ENCODE assay signal across 1 cellular context in the genomic region with DNA sequence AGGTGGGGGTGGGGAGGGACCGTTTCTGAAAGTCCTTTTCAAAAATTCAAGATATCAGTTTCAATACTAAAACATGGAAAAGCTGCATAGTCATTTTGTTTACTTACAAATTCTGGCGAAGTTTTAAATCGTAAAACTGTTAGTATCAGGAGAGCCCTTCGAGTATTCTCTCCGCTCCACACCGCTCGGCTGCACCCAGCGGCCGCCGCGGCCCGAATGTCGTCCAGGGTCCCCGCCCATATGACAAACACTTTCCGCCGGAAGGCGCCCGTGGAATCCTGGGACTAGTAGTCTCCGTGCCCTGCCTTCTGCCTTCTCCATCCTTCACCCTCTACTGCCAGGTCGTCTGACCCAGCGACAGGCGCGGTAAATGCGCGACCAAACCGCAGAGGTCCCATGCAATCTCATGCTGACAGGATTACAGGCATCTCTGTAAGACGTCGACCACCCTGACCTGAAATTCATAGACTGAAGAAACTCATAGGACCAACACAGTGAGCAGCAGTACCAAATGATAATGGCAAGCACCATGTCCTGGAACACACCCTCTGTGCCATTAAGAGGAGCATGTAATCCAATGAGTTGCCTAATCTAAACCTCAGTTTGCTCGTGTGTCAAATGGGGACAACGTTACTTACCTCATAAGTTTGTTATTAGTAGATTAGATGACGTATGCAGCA.
TF ChIP-seq lines count a peak whose summit lies in the region.

TOR1AIP2 (minus strand) TSS at position 218 of the 680 bp plus-strand sequence. CDS start 25,138 bp downstream, outside the sequence.

TF ChIP-seq in K562, 482 proteins besides CTCF, POLR2A, EP300 and RAD21 (continued from another document and continues in another):
- TF ChIP-seq THAP7 (CRISPR knock-in tag; IDR thresholded peaks at IDR 0.05) (no peak), USF1 (CRISPR knock-in tag; IDR thresholded peaks at IDR 0.05) (peak; percentile 73), MYBL2 (IDR thresholded peaks at IDR 0.05; ENCODE audit: low read depth) (peak; percentile 64; the same call in 1 of the 2 replicates), MYBL2 (CRISPR knock-in tag; IDR thresholded peaks at IDR 0.05; ENCODE audit: borderline replicate concordance) (no peak), ETV5 (CRISPR knock-in tag; IDR thresholded peaks at IDR 0.05; ENCODE audit: low read depth) (peak; percentile 59; the same call in 1 of the 2 replicates), MECOM (CRISPR knock-in tag; IDR thresholded peaks at IDR 0.05) (no peak), KDM1A (IDR thresholded peaks at IDR 0.05) (peak; percentile 85 to 92), ZNF134 (CRISPR knock-in tag; conservative IDR thresholded peaks at IDR 0.05) (0 out of 2 replicates have a peak, but pooled peaks have one; percentile 38), MXI1 (IDR thresholded peaks at IDR 0.05; ENCODE audit: low read depth, low read length) (peak; percentile 73), FOXM1 (IDR thresholded peaks at IDR 0.05; ENCODE audit: low read depth) (peak; percentile 87), FOXM1 (CRISPR knock-in tag; IDR thresholded peaks at IDR 0.05; ENCODE audit: low read depth) (peak; percentile 33), THAP12 (CRISPR knock-in tag; IDR thresholded peaks at IDR 0.05) (peak; percentile 68; the same call in 1 of the 2 replicates), CREB1 (IDR thresholded peaks at IDR 0.05) (peak; percentile 91), CREB1 (CRISPR knock-in tag; IDR thresholded peaks at IDR 0.05) (peak; percentile 92), NR1H2 (CRISPR knock-in tag; IDR thresholded peaks at IDR 0.05) (no peak), ELF4 (CRISPR knock-in tag; IDR thresholded peaks at IDR 0.05) (no peak), ZNF707 (CRISPR knock-in tag; conservative IDR thresholded peaks at IDR 0.05) (0 out of 2 replicates have a peak, but pooled peaks have one; percentile 13), ZNF696 (CRISPR knock-in tag; conservative IDR thresholded peaks at IDR 0.05) (no peak), NFXL1 (CRISPR knock-in tag; IDR thresholded peaks at IDR 0.05) (no peak), PTBP1 (IDR thresholded peaks at IDR 0.05; ENCODE audit: low read depth, low read length) (no peak), TFAM (CRISPR knock-in tag; conservative IDR thresholded peaks at IDR 0.05) (no peak), ZNF239 (CRISPR knock-in tag; IDR thresholded peaks at IDR 0.05) (no peak), CC2D1A (IDR thresholded peaks at IDR 0.05) (peak; percentile 59; the same call in 1 of the 2 replicates), C11orf30 (IDR thresholded peaks at IDR 0.05; ENCODE audit: low read depth) (peak; percentile 37; the same call in 1 of the 2 replicates), RUNX1 (IDR thresholded peaks at IDR 0.05; ENCODE audit: low read depth) (no peak), IRF2 (CRISPR knock-in tag; IDR thresholded peaks at IDR 0.05) (no peak), SMARCE1 (IDR thresholded peaks at IDR 0.05) (no peak), ETV1 (tag; conservative IDR thresholded peaks at IDR 0.05; ENCODE audit: low read depth) (no peak), PTRF (tag; IDR thresholded peaks at IDR 0.05) (no peak), MEIS2 (IDR thresholded peaks at IDR 0.05; ENCODE audit: partially characterized antibody) (peak; percentile 68), SMAD1 (IDR thresholded peaks at IDR 0.05; ENCODE audit: low read depth, low read length, partially characterized antibody) (peak; percentile 82), HCFC1 (IDR thresholded peaks at IDR 0.05; ENCODE audit: low read depth, low read length) (peak; percentile 98), HDAC3 (IDR thresholded peaks at IDR 0.05; ENCODE audit: borderline replicate concordance, partially characterized antibody) (peak; percentile 38), THRAP3 (IDR thresholded peaks at IDR 0.05; ENCODE audit: borderline replicate concordance) (no peak), CREB3L1 (IDR thresholded peaks at IDR 0.05; ENCODE audit: borderline replicate concordance, low read depth) (peak; percentile 78; the same call in 1 of the 2 replicates), AFF1 (IDR thresholded peaks at IDR 0.05; ENCODE audit: low read depth in 1 of 2, partially characterized antibody in 2 of 2) (peak; percentile 21 to 90), PHF21A (IDR thresholded peaks at IDR 0.05; ENCODE audit: borderline replicate concordance, low read depth) (no peak)
- TF ChIP-seq, protein P1, sequence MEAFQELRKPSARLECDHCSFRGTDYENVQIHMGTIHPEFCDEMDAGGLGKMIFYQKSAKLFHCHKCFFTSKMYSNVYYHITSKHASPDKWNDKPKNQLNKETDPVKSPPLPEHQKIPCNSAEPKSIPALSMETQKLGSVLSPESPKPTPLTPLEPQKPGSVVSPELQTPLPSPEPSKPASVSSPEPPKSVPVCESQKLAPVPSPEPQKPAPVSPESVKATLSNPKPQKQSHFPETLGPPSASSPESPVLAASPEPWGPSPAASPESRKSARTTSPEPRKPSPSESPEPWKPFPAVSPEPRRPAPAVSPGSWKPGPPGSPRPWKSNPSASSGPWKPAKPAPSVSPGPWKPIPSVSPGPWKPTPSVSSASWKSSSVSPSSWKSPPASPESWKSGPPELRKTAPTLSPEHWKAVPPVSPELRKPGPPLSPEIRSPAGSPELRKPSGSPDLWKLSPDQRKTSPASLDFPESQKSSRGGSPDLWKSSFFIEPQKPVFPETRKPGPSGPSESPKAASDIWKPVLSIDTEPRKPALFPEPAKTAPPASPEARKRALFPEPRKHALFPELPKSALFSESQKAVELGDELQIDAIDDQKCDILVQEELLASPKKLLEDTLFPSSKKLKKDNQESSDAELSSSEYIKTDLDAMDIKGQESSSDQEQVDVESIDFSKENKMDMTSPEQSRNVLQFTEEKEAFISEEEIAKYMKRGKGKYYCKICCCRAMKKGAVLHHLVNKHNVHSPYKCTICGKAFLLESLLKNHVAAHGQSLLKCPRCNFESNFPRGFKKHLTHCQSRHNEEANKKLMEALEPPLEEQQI (IDR thresholded peaks at IDR 0.05) = 0 out of 2 replicates have a peak, but pooled peaks have one; percentile 12
- TF ChIP-seq, protein P2, sequence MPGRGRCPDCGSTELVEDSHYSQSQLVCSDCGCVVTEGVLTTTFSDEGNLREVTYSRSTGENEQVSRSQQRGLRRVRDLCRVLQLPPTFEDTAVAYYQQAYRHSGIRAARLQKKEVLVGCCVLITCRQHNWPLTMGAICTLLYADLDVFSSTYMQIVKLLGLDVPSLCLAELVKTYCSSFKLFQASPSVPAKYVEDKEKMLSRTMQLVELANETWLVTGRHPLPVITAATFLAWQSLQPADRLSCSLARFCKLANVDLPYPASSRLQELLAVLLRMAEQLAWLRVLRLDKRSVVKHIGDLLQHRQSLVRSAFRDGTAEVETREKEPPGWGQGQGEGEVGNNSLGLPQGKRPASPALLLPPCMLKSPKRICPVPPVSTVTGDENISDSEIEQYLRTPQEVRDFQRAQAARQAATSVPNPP (IDR thresholded peaks at IDR 0.05; ENCODE audit: borderline replicate concordance, insufficient read depth, insufficient read length) = no peak
- TF ChIP-seq, protein P3, sequence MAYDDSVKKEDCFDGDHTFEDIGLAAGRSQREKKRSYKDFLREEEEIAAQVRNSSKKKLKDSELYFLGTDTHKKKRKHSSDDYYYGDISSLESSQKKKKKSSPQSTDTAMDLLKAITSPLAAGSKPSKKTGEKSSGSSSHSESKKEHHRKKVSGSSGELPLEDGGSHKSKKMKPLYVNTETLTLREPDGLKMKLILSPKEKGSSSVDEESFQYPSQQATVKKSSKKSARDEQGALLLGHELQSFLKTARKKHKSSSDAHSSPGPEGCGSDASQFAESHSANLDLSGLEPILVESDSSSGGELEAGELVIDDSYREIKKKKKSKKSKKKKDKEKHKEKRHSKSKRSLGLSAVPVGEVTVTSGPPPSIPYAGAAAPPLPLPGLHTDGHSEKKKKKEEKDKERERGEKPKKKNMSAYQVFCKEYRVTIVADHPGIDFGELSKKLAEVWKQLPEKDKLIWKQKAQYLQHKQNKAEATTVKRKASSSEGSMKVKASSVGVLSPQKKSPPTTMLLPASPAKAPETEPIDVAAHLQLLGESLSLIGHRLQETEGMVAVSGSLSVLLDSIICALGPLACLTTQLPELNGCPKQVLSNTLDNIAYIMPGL (CRISPR knock-in tag; IDR thresholded peaks at IDR 0.05) = no peak
- TF ChIP-seq, protein P4, sequence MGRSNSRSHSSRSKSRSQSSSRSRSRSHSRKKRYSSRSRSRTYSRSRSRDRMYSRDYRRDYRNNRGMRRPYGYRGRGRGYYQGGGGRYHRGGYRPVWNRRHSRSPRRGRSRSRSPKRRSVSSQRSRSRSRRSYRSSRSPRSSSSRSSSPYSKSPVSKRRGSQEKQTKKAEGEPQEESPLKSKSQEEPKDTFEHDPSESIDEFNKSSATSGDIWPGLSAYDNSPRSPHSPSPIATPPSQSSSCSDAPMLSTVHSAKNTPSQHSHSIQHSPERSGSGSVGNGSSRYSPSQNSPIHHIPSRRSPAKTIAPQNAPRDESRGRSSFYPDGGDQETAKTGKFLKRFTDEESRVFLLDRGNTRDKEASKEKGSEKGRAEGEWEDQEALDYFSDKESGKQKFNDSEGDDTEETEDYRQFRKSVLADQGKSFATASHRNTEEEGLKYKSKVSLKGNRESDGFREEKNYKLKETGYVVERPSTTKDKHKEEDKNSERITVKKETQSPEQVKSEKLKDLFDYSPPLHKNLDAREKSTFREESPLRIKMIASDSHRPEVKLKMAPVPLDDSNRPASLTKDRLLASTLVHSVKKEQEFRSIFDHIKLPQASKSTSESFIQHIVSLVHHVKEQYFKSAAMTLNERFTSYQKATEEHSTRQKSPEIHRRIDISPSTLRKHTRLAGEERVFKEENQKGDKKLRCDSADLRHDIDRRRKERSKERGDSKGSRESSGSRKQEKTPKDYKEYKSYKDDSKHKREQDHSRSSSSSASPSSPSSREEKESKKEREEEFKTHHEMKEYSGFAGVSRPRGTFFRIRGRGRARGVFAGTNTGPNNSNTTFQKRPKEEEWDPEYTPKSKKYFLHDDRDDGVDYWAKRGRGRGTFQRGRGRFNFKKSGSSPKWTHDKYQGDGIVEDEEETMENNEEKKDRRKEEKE (IDR thresholded peaks at IDR 0.05; ENCODE audit: borderline replicate concordance in 1 of 2, control insufficient read depth in 1 of 2, low read depth in 2 of 2, low read length in 1 of 2) = 0 out of 4 replicates have a peak, but pooled peaks of 1 of the 2 experiments have one; percentile 20
- TF ChIP-seq, protein P5, sequence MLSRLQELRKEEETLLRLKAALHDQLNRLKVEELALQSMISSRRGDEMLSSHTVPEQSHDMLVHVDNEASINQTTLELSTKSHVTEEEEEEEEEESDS (CRISPR knock-in tag; IDR thresholded peaks at IDR 0.05) = no peak
